Comparison of ENCODE assay signal across 12 cellular contexts in genomic region chr11:65125197-65126056, GRCh38.
"Had no signal": no experiment of that assay in that cellular context is flagged by ENCODE, and none has a peak within 500 bp of the region (broad histone marks: within the 10 kb centered on the region; RNA-seq: fewer than 3 reads in every experiment).

No MANE protein-coding gene starts in this region.

- H3K9me3 Mint-ChIP-seq: activated naive CD8-positive, alpha-beta T cell treated with anti-CD3 and anti-CD28 coated beads, Interleukin-2, amount 50 U/mL, for 24 hours; stimulated activated memory B cell treated with anti-CD40 and anti-IgM and Interleukin-4, amounts not matched to agents 10 μg/mL and 1 μg/mL and 100 μg/mL, for 72 hours had no signal

- H3K27me3 ChIP-seq: ascending aorta, gastrocnemius medialis, heart left ventricle, tibial artery, vagina had no signal

- DNase-seq: activated CD4-positive, alpha-beta T cell treated with anti-CD3 and anti-CD28 coated beads, Interleukin-2, amount 50 U/mL, for 48 hours; activated CD4-positive, CD25-positive, alpha-beta regulatory T cell treated with anti-CD3 and anti-CD28 coated beads, Interleukin-2, amount 50 U/mL, for 72 hours; activated naive CD8-positive, alpha-beta T cell treated with anti-CD3 and anti-CD28 coated beads, Interleukin-2, amount 50 U/mL, for 24 hours; erythroblast; gastrocnemius medialis; heart left ventricle; left cardiac atrium; lower lobe of right lung had no signal

- H3K9me3 ChIP-seq: ascending aorta, gastrocnemius medialis, heart left ventricle, lower lobe of right lung, tibial artery, vagina had no signal

- H3K27me3 Mint-ChIP-seq: activated naive CD8-positive, alpha-beta T cell treated with anti-CD3 and anti-CD28 coated beads, Interleukin-2, amount 50 U/mL, for 24 hours; stimulated activated memory B cell treated with anti-CD40 and anti-IgM and Interleukin-4, amounts not matched to agents 10 μg/mL and 1 μg/mL and 100 μg/mL, for 72 hours had no signal

- H3K4me3 ChIP-seq: ascending aorta, gastrocnemius medialis, heart left ventricle, lower lobe of right lung, tibial artery, vagina had no signal

- H3K27ac ChIP-seq: ascending aorta, gastrocnemius medialis, heart left ventricle, lower lobe of right lung, tibial artery, vagina had no signal

- ATAC-seq: activated naive CD8-positive, alpha-beta T cell treated with anti-CD3 and anti-CD28 coated beads, Interleukin-2, amount 50 U/mL, for 24 hours; gastrocnemius medialis; heart left ventricle; left cardiac atrium; lower lobe of right lung; stimulated activated memory B cell treated with anti-CD40 and anti-IgM and Interleukin-4, amounts not matched to agents 10 μg/mL and 1 μg/mL and 100 μg/mL, for 72 hours had no signal

- H3K4me3 Mint-ChIP-seq: activated naive CD8-positive, alpha-beta T cell treated with anti-CD3 and anti-CD28 coated beads, Interleukin-2, amount 50 U/mL, for 24 hours; stimulated activated memory B cell treated with anti-CD40 and anti-IgM and Interleukin-4, amounts not matched to agents 10 μg/mL and 1 μg/mL and 100 μg/mL, for 72 hours had no signal
